29 cellular contexts compared by ENCODE assay signal in the genomic region with DNA sequence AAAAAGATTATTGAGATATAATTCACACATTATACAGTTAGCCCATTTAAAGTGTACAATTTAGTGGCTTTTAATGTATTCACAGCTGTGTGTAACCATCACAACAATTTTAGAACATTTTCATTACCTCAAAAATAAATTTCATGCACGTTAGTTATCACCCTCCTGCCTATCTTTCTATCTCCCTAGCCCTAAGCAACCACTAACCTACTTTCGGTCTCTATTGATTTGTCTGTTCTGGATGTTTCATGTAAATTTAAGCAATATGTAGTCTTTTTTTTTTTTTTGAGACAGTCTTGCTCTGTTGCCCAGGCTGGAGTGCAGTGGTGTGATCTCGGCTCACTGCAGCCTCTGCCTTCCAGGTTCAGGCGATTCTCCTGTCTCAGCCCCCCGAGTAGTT. TPM values are rescaled to one million over a fixed set of nuclear protein-coding genes. Genes with fewer than 3 reads are reported as not detected.
DNase-seq lines count a peak whose midpoint lies in the region; ATAC-seq, FAIRE-seq and TF ChIP-seq lines count a peak whose summit lies in the region.
"Had no signal": no experiment of that assay in that cellular context is flagged by ENCODE, and none has a peak within 500 bp of the region (broad histone marks: within the 10 kb centered on the region; RNA-seq: fewer than 3 reads in every experiment).

No MANE protein-coding gene starts in this region.

- SMC1A ChIA-PET in GM12878 (lab: Charles Lee; ENCODE audit: uncharacterized antibody, unreplicated experiment), result interaction anchor here (1.4 kb wide), 1 partner anchor 24 kb away, joined by 4 read pairs; no protein-coding TSS in a partner anchor

- 52% methylated on average over 5 of the region's 5 CpGs for WGBS in GM12878 (ENCODE audit: insufficient coverage, insufficient replicate concordance, low lambda C conversion rate, missing lambda C conversion rate)
- WGBS in tibial nerve, 2 donors, result 93 to 97% methylated on average over 5 of the region's 5 CpGs

- H3K27ac Mint-ChIP-seq in stimulated activated memory B cell treated with anti-CD40 and anti-IgM and Interleukin-4, amounts not matched to agents 10 μg/mL and 1 μg/mL and 100 μg/mL, for 72 hours, result peak overlapping the region; percentile 57
- H3K27ac Mint-ChIP-seq: activated T-helper 1 cell treated with anti-CD3 and anti-CD28 coated beads, Interleukin-12 subunit alpha, Interleukin-12 subunit beta, Interleukin-2, Interleukin-4 antibody, amounts not matched to agents 30 ng/mL and 10 ng/mL and 1 ng/mL, durations not matched to agents 14 hours and 24 hours and 36 hours; dendritic cell treated with granulocyte-macrophage colony-stimulating factor and Interleukin-4, amounts not matched to agents 40 ng/mL and 50 ng/mL, for 4 days; nephron progenitor cell; stimulated activated naive CD8-positive, alpha-beta T cell treated with anti-CD3 and anti-CD28 coated beads, Interleukin-15, Interleukin-2, amounts not matched to agents 100 ng/mL and 50 ng/mL, for 24 hours had no signal

- no peak overlapping the region for H3K9ac ChIP-seq in GM12878 (ENCODE audit: control insufficient read depth, insufficient read depth, low read length)
- H3K9ac ChIP-seq: SK-N-SH had no signal

- H3K4me1 Mint-ChIP-seq in stimulated activated memory B cell treated with anti-CD40 and anti-IgM and Interleukin-4, amounts not matched to agents 10 μg/mL and 1 μg/mL and 100 μg/mL, for 72 hours, result peaks cover 83% of the 10 kb centered on the region

- no peaks in the 10 kb centered on the region for H3K27me3 ChIP-seq in GM12878 (replicated peaks in 1 of 2; ENCODE audit: control insufficient read depth in 2 of 2, insufficient read depth in 2 of 2, low read length in 1 of 2)
- no peaks in the 10 kb centered on the region for H3K27me3 ChIP-seq in tibial nerve
- H3K27me3 ChIP-seq in vagina, result no peaks in the 10 kb centered on the region
- H3K27me3 ChIP-seq: pancreas, thyroid gland had no signal

- intact Hi-C loops in GM12878 (cut with micrococcal nuclease; ENCODE audit: unreplicated experiment) (no loop called here), vagina (cut with DNase I) (no loop called here)

- ATAC-seq in GM19463 (IDR thresholded peaks at IDR 0.05; ENCODE audit: unreplicated experiment) (peak; percentile 43), GM12878 (peak; percentile 54)
- ATAC-seq in stimulated activated memory B cell treated with anti-CD40 and anti-IgM and Interleukin-4, amounts not matched to agents 10 μg/mL and 1 μg/mL and 100 μg/mL, for 72 hours, result no peak
- ATAC-seq: pancreas, sciatic nerve had no signal

- no TSS peak for BruUV-seq in GM12878 (replicated peaks; lab: Mats Ljungman, UMichigan)

- RAD21 ChIA-PET in GM12878 (lab: Charles Lee; ENCODE audit: unreplicated experiment), result interaction anchor here (0.6 kb wide), 1 partner anchor 406 kb away, joined by 4 read pairs; no protein-coding TSS in a partner anchor

- no peak overlapping the region for H2AFZ ChIP-seq in GM12878 (ENCODE audit: control insufficient read depth, low read depth, low read length)

- H3K27ac ChIP-seq in GM12878 (ENCODE audit: control insufficient read depth, insufficient read depth) (no peak overlapping the region), tibial nerve (no peak overlapping the region), vagina (no peak overlapping the region)
- H3K27ac ChIP-seq: pancreas, RWPE1, thyroid gland had no signal

- H4K20me1 ChIP-seq in GM12878 (ENCODE audit: control insufficient read depth, insufficient read depth), result no peaks in the 10 kb centered on the region

- H3K4me3 Mint-ChIP-seq in stimulated activated memory B cell treated with anti-CD40 and anti-IgM and Interleukin-4, amounts not matched to agents 10 μg/mL and 1 μg/mL and 100 μg/mL, for 72 hours, result no peak overlapping the region
- H3K4me3 Mint-ChIP-seq: activated T-helper 1 cell treated with anti-CD3 and anti-CD28 coated beads, Interleukin-12 subunit alpha, Interleukin-12 subunit beta, Interleukin-2, Interleukin-4 antibody, amounts not matched to agents 30 ng/mL and 10 ng/mL and 1 ng/mL, durations not matched to agents 14 hours and 24 hours and 36 hours; dendritic cell treated with granulocyte-macrophage colony-stimulating factor and Interleukin-4, amounts not matched to agents 40 ng/mL and 50 ng/mL, for 4 days; nephron progenitor cell; stimulated activated naive CD8-positive, alpha-beta T cell treated with anti-CD3 and anti-CD28 coated beads, Interleukin-15, Interleukin-2, amounts not matched to agents 100 ng/mL and 50 ng/mL, for 24 hours had no signal

- 0 out of 2 replicates have a peak overlapping the region, but pooled peaks have one; percentile 26 for H3K4me2 ChIP-seq in GM12878 (ENCODE audit: control insufficient read depth, insufficient read depth)
- H3K4me2 ChIP-seq: SK-N-SH had no signal

- H3K36me3 ChIP-seq in GM12878 (ENCODE audit: control insufficient read depth in 2 of 2, insufficient read depth in 2 of 2, low read length in 1 of 2) (peaks cover 0 to 7% of the 10 kb centered on the region in 2 experiments; a peak in 2 of 4 replicates), tibial nerve (no peaks in the 10 kb centered on the region), vagina (no peaks in the 10 kb centered on the region)
- H3K36me3 ChIP-seq: pancreas, thyroid gland had no signal

- CTCF ChIA-PET in GM12878 (lab: Yijun Ruan, JAX), result no interaction called here

- H3K4me3 ChIP-seq in GM12878 (no peak overlapping the region), tibial nerve (no peak overlapping the region), vagina (no peak overlapping the region)
- H3K4me3 ChIP-seq: pancreas, thyroid gland had no signal

- TF ChIP-seq CTCF in GM12878 (IDR thresholded peaks at IDR 0.05 in 2 of 3, conservative IDR thresholded peaks at IDR 0.05 in 1 of 3; ENCODE audit: control insufficient read depth in 2 of 3, extremely low read depth in 1 of 3, insufficient read depth in 1 of 3, low read depth in 3 of 3, low read length in 3 of 3) (no peak), tibial nerve (IDR thresholded peaks at IDR 0.05) (no peak), vagina (IDR thresholded peaks at IDR 0.05) (no peak)

- peaks cover under 1% of the 10 kb centered on the region for H3K9me3 Mint-ChIP-seq in stimulated activated memory B cell treated with anti-CD40 and anti-IgM and Interleukin-4, amounts not matched to agents 10 μg/mL and 1 μg/mL and 100 μg/mL, for 72 hours
- H3K9me3 Mint-ChIP-seq: dendritic cell treated with granulocyte-macrophage colony-stimulating factor and Interleukin-4, amounts not matched to agents 40 ng/mL and 50 ng/mL, for 4 days; IgD-negative memory B cell; nephron progenitor cell; stimulated activated naive CD8-positive, alpha-beta T cell treated with anti-CD3 and anti-CD28 coated beads, Interleukin-15, Interleukin-2, amounts not matched to agents 100 ng/mL and 50 ng/mL, for 24 hours had no signal

- TF ChIP-seq RAD21 in GM12878 (IDR thresholded peaks at IDR 0.05; ENCODE audit: insufficient read depth, low read depth, low read length), result no peak

- TF ChIP-seq EP300 in GM12878 (IDR thresholded peaks at IDR 0.05; ENCODE audit: borderline replicate concordance in 1 of 2, control insufficient read depth in 1 of 2, low read depth in 2 of 2, low read length in 2 of 2), result no peak
- no peak for TF ChIP-seq EP300 in tibial nerve (IDR thresholded peaks at IDR 0.05)

- no peaks in the 10 kb centered on the region for H3K27me3 Mint-ChIP-seq in stimulated activated memory B cell treated with anti-CD40 and anti-IgM and Interleukin-4, amounts not matched to agents 10 μg/mL and 1 μg/mL and 100 μg/mL, for 72 hours
- H3K27me3 Mint-ChIP-seq: dendritic cell treated with granulocyte-macrophage colony-stimulating factor and Interleukin-4, amounts not matched to agents 40 ng/mL and 50 ng/mL, for 4 days; IgD-negative memory B cell; stimulated activated naive CD8-positive, alpha-beta T cell treated with anti-CD3 and anti-CD28 coated beads, Interleukin-15, Interleukin-2, amounts not matched to agents 100 ng/mL and 50 ng/mL, for 24 hours had no signal

- H3K4me1 ChIP-seq in GM12878 (ENCODE audit: control insufficient read depth, insufficient read depth, low read length) (peaks cover 17% of the 10 kb centered on the region), tibial nerve (peaks cover 0 to 20% (median 3%) of the 10 kb centered on the region in 4 donors), vagina (no peaks in the 10 kb centered on the region)

- FAIRE-seq in GM12892 (lab: Jason Lieb, UNC) (peak; percentile 44), GM12878 (lab: Jason Lieb, UNC) (no peak), H54 (lab: Jason Lieb, UNC) (no peak)
- FAIRE-seq: bronchial epithelial cell, G401.6, pancreas had no signal

- H3K79me2 ChIP-seq in GM12878 (ENCODE audit: control insufficient read depth, insufficient read depth, low read length), result peaks cover 85% of the 10 kb centered on the region

- peaks cover 55% of the 10 kb centered on the region for H3K36me3 Mint-ChIP-seq in stimulated activated memory B cell treated with anti-CD40 and anti-IgM and Interleukin-4, amounts not matched to agents 10 μg/mL and 1 μg/mL and 100 μg/mL, for 72 hours

- in situ Hi-C loops in GM12878 (cut with MboI), result no loop called here

- POLR2A ChIA-PET in GM12878 (lab: Charles Lee), result no interaction called here

- H3K9me3 ChIP-seq in GM12878 (replicated peaks; ENCODE audit: control insufficient read depth, insufficient read depth, low read length) (peaks cover 18% of the 10 kb centered on the region), tibial nerve (no peaks in the 10 kb centered on the region), vagina (no peaks in the 10 kb centered on the region)
- H3K9me3 ChIP-seq: pancreas, SK-N-SH, thyroid gland had no signal

- DNase-seq in GM12892 (ENCODE audit: insufficient read length) (no peak), GM12878 (ENCODE audit: low read depth, low spot score) (no peak), H54 (ENCODE audit: insufficient read length, low spot score) (no peak), tibial nerve (ENCODE audit: low spot score in 2 of 2) (no peak), vagina (ENCODE audit: extremely low spot score in 2 of 2) (no peak)
- DNase-seq: activated CD4-positive, alpha-beta T cell treated with anti-CD3 and anti-CD28 coated beads for 48 hours; activated naive CD4-positive, alpha-beta T cell treated with anti-CD3 and anti-CD28 coated beads, Interleukin-2, amount 50 U/mL, for 16 hours; amygdala; islet precursor cell; midbrain; NCI-H1105 treated with DMSO at 0.1 percent for 48 hours; NCI-H2029 treated with DMSO at 0.1 percent for 48 hours; NCI-H226; NCI-H748 treated with DMSO at 0.1 percent for 48 hours; nephron progenitor cell; pancreas; SK-N-SH; stimulated activated CD4-positive, alpha-beta T cell treated with anti-CD3 and anti-CD28 coated beads, Interleukin-4, amount 100 ng/mL, for 4 hours; thyroid gland had no signal

- TF ChIP-seq POLR2A in GM12892 (IDR thresholded peaks at IDR 0.05; ENCODE audit: low read depth, low read length) (no peak), GM12878 (IDR thresholded peaks at IDR 0.05; ENCODE audit: low read depth, low read length) (no peak), H54 (IDR thresholded peaks at IDR 0.05; ENCODE audit: low read depth, low read length) (no peak), tibial nerve (IDR thresholded peaks at IDR 0.05) (no peak), vagina (IDR thresholded peaks at IDR 0.05) (no peak)

RNA-seq across cellular contexts. Expression of gene SIPA1L1, which starts 26.4 kb away (rescaled TPM):
- 33.5 TPM for polyA plus RNA-seq in GM12892 (2012; ENCODE audit: missing spikeins)
- total RNA-seq in GM12878 (2013; cell fraction: nucleolus; rRNA removed), result 385 TPM in 2 replicates
- 36.4 and 42.6 TPM in 2 replicates for total RNA-seq in GM12878 (2014; rRNA removed)
- total RNA-seq in GM12878 (2014; rRNA removed; fragmentation: Illumina TruSeq; extraction: Trizol), result 44.9 and 49.7 TPM in 2 replicates
- 78.5 and 79.0 TPM in 2 replicates for total RNA-seq in GM12878 (2021)
- polyA plus RNA-seq in GM12878 (2011; ENCODE audit: low read depth), result 35.6 TPM
- polyA plus RNA-seq in GM12878 (2011; rRNA removed), result 42.5 and 53.9 TPM in 2 replicates
- 66.6 and 71.1 TPM in 2 replicates for polyA plus RNA-seq in GM12878 (2011; cell fraction: cytosol; rRNA removed)
- polyA plus RNA-seq in GM12878 (2011; cell fraction: nucleus; rRNA removed), result 145 and 156 TPM in 2 replicates
- polyA plus RNA-seq in GM12878 (2012), result 51.2 and 65.2 TPM in 2 replicates
- polyA plus RNA-seq in GM12878 (2014; fragmentation: Illumina TruSeq; extraction: Trizol), result 52.9 and 66.8 TPM in 2 replicates
- polyA plus RNA-seq in GM12878 (2014; fragmentation: Nextera tagmentation; extraction: Ambion mirVana), result 10 to 100 TPM; 14.3 to 19.7 TPM
- polyA plus RNA-seq in GM12878 (2014; rRNA removed), result 43.6 and 50.7 TPM in 2 replicates
- 10 to 100 TPM; 59.1 to 66.2 TPM for polyA plus RNA-seq in GM12878 (2016; fragmentation: Nextera tagmentation; extraction: Ambion mirVana)
- polyA minus RNA-seq in GM12878 (2011; rRNA and poly(A)+ RNA removed), result 121 and 126 TPM in 2 replicates
- polyA minus RNA-seq in GM12878 (2011; cell fraction: cytosol; rRNA and poly(A)+ RNA removed), result 54.1 and 71.3 TPM in 2 replicates
- polyA minus RNA-seq in GM12878 (2011; cell fraction: nucleus; rRNA and poly(A)+ RNA removed), result 105 and 154 TPM in 2 replicates
- total RNA-seq in tibial nerve, result 10 to 100 TPM; 46.1 to 50.3 (median 49.5) TPM
- total RNA-seq in vagina, result 18.7 TPM
